In genomic region chr4:112284662-112285411, GRCh38 we compare ENCODE assay signal across 8 cellular contexts. TPM values are rescaled to one million over a fixed set of nuclear protein-coding genes. Genes with fewer than 3 reads are reported as not detected.
DNase-seq lines count a peak whose midpoint lies in the region; ATAC-seq and TF ChIP-seq lines count a peak whose summit lies in the region.

No MANE protein-coding gene starts in this region.

- peak overlapping the region; percentile 97 for H3K4me2 ChIP-seq in GM23248 (ENCODE audit: unreplicated experiment)

- intact Hi-C loops in esophagus muscularis mucosa (cut with DNase I) = no loop called here

- peak; percentile 5 for ATAC-seq in T-helper 17 cell
- peak; percentile 2 to 15 for ATAC-seq in naive B cell (ENCODE audit: low read depth in 2 of 2)
- ATAC-seq in HG02973 (IDR thresholded peaks at IDR 0.05; ENCODE audit: unreplicated experiment) = no peak

- H3K4me1 ChIP-seq in GM23248 (ENCODE audit: insufficient read depth) = 0 out of 2 replicates have a peak, but pooled peaks cover 6% of the 10 kb centered on the region
- H3K4me1 ChIP-seq in esophagus muscularis mucosa = peaks cover 11 to 32% (median 29%) of the 10 kb centered on the region in 4 donors

- H3K9me2 ChIP-seq in GM23248 (ENCODE audit: insufficient read depth) = no peaks in the 10 kb centered on the region

- TF ChIP-seq CTCF in AG10803 (conservative IDR thresholded peaks at IDR 0.05; ENCODE audit: low read length) (no peak), esophagus muscularis mucosa (IDR thresholded peaks at IDR 0.05) (no peak)

- 2% methylated on average over 15 of the region's 15 CpGs for WGBS in GM23248 (ENCODE audit: low coverage in 1 of 2, low lambda C conversion rate in 2 of 2, missing lambda C conversion rate in 2 of 2), 2 experiments
- WGBS in esophagus muscularis mucosa = 2% methylated on average over 14 of the region's 15 CpGs

- TF ChIP-seq POLR2A in esophagus muscularis mucosa (IDR thresholded peaks at IDR 0.05; ENCODE audit: low read depth) = no peak

- H3K36me3 ChIP-seq in GM23248 (ENCODE audit: low read depth) (no peaks in the 10 kb centered on the region), esophagus muscularis mucosa (no peaks in the 10 kb centered on the region)

- DNase-seq in AG10803 (ENCODE audit: low read depth) (peak; percentile 41), GM23248 (peak; percentile 50), T-helper 17 cell (peak in 2 of 3 donors; percentile 24 to 36), esophagus muscularis mucosa (ENCODE audit: extremely low spot score) (no peak), naive B cell (peak; percentile 21), epidermal melanocyte (ENCODE audit: insufficient read length, low spot score) (no peak)
- no peak for DNase-seq in activated CD4-positive, CD25-positive, alpha-beta regulatory T cell treated with anti-CD3 and anti-CD28 coated beads, Interleukin-2, amount 50 U/mL, for 72 hours

- H4K20me1 ChIP-seq in GM23248 (ENCODE audit: insufficient read depth) = no peaks in the 10 kb centered on the region

- peak overlapping the region; percentile 84 for H3K9ac ChIP-seq in GM23248

- H3K4me3 Mint-ChIP-seq in T-helper 17 cell = peak overlapping the region; percentile 95
- peak overlapping the region; percentile 96 to 99 (median 98) for H3K4me3 Mint-ChIP-seq in naive B cell

- no peak for TF ChIP-seq EP300 in esophagus muscularis mucosa (IDR thresholded peaks at IDR 0.05)

- H3K9me3 ChIP-seq in GM23248 (ENCODE audit: low read depth) (no peaks in the 10 kb centered on the region), T-helper 17 cell (ENCODE audit: control insufficient read depth, low read length, poor library complexity, severe bottlenecking) (no peaks in the 10 kb centered on the region), esophagus muscularis mucosa (no peaks in the 10 kb centered on the region)

- H3K36me3 Mint-ChIP-seq in T-helper 17 cell (ENCODE audit: low read depth) (no peaks in the 10 kb centered on the region), naive B cell (peaks cover 14 to 18% of the 10 kb centered on the region in 2 donors)

- H3K27ac Mint-ChIP-seq in T-helper 17 cell = peak overlapping the region; percentile 99
- peak overlapping the region; percentile 86 to 98 (median 97) for H3K27ac Mint-ChIP-seq in naive B cell

- H3K27ac ChIP-seq in GM23248 (peak overlapping the region; percentile 25), esophagus muscularis mucosa (replicated peaks in 1 of 4) (peak overlapping the region; percentile 73 to 86 (median 80))

- peaks cover 60% of the 10 kb centered on the region for H3K4me1 Mint-ChIP-seq in T-helper 17 cell
- H3K4me1 Mint-ChIP-seq in naive B cell = peaks cover 60 to 88% (median 81%) of the 10 kb centered on the region in 3 donors

- peaks cover 0 to 7% (median 1%) of the 10 kb centered on the region in 7 donors for H3K9me3 Mint-ChIP-seq in naive B cell

- in situ Hi-C loops in GM23248 (cut with MboI) = no loop called here

- H3K4me3 ChIP-seq in AG10803 (ENCODE audit: low read length) (peak overlapping the region; percentile 79), GM23248 (peak overlapping the region; percentile 89), esophagus muscularis mucosa (peak overlapping the region; percentile 65 to 88 (median 83))

- no peaks in the 10 kb centered on the region for H3K27me3 Mint-ChIP-seq in T-helper 17 cell
- no peaks in the 10 kb centered on the region for H3K27me3 Mint-ChIP-seq in naive B cell

- H3F3A ChIP-seq in GM23248 (ENCODE audit: insufficient read depth) = no peaks in the 10 kb centered on the region

- peak overlapping the region; percentile 99 for H2AFZ ChIP-seq in GM23248

- H3K27me3 ChIP-seq in GM23248 (replicated peaks; ENCODE audit: insufficient read depth) = no peaks in the 10 kb centered on the region
- no peaks in the 10 kb centered on the region for H3K27me3 ChIP-seq in esophagus muscularis mucosa

- H3K79me2 ChIP-seq in GM23248 (ENCODE audit: insufficient read depth) = peaks cover 34% of the 10 kb centered on the region

RNA-seq across cellular contexts. Expression of gene TIFA, which starts 0.9 kb away (rescaled TPM):
- total RNA-seq in GM23248 (2014; rRNA removed; shearing (Covaris generic)) = 5.9 and 22.8 TPM in 2 replicates
- polyA plus RNA-seq in GM23248 (2016; fragmentation: Nextera tagmentation; extraction: Ambion mirVana) (13.1 and 13.3 TPM in 2 replicates), naive B cell (ENCODE audit: low read depth in 6 of 6) (100 to 1,000 TPM in 2 of 6 donors, 10 to 100 TPM in 4; 69.1 to 171 (median 80.5) TPM)
- total RNA-seq in T-helper 17 cell (10 to 100 TPM; 38.4 to 98.7 TPM), esophagus muscularis mucosa (10 to 100 TPM in 2 of 4 donors, 1 to 10 TPM in 2; 5.4 to 17.4 (median 12.4) TPM)

RNA-seq across cellular contexts. Expression of gene ALPK1, which starts 12.3 kb away (rescaled TPM):
- 7.9 and 8.6 TPM in 2 replicates for total RNA-seq in GM23248 (2014; rRNA removed; shearing (Covaris generic))
- 7.3 and 7.7 TPM in 2 replicates for polyA plus RNA-seq in GM23248 (2016; fragmentation: Nextera tagmentation; extraction: Ambion mirVana)
- 10 to 100 TPM in 1 of 2 donors, 1 to 10 TPM in 1; 7.1 to 18.2 TPM for total RNA-seq in T-helper 17 cell
- total RNA-seq in esophagus muscularis mucosa = 10 to 100 TPM; 12.6 to 19.9 (median 14.8) TPM
- 1 to 10 TPM in 5 of 6 donors, not detected in 1; 3.9 to 7.3 (median 5.3) TPM for polyA plus RNA-seq in naive B cell (ENCODE audit: low read depth in 6 of 6)

RNA-seq across cellular contexts. Expression of gene AP1AR, which starts 53.2 kb away (rescaled TPM):
- total RNA-seq in GM23248 (2014; rRNA removed; shearing (Covaris generic)) = 17.2 and 21.3 TPM in 2 replicates
- polyA plus RNA-seq in GM23248 (2016; fragmentation: Nextera tagmentation; extraction: Ambion mirVana) (20.4 and 21.7 TPM in 2 replicates), naive B cell (ENCODE audit: low read depth in 6 of 6) (10 to 100 TPM; 17.7 to 40.7 (median 25.6) TPM)
- total RNA-seq in T-helper 17 cell (10 to 100 TPM; 10.4 to 15.2 TPM), esophagus muscularis mucosa (10 to 100 TPM; 11.7 to 28.7 (median 14.4) TPM)

Comparison
In these comparisons a context has a peak if more than half of its experiments do, and no peak if none do; other contexts are left out.
1. DNase-seq: peak in AG10803 (single experiment), GM23248 (single experiment), T-helper 17 cell (2 of 3) and naive B cell (single experiment); none in esophagus muscularis mucosa (single experiment), epidermal melanocyte (single experiment) and activated CD4-positive, CD25-positive, alpha-beta regulatory T cell treated with anti-CD3 and anti-CD28 coated beads, Interleukin-2, amount 50 U/mL, for 72 hours (single experiment).
2. Peak in every context shown above with its lines, with median percentiles within 50 percentile points of each other: H3K4me3 ChIP-seq.